15 cellular contexts compared by ENCODE assay signal in the genomic region with DNA sequence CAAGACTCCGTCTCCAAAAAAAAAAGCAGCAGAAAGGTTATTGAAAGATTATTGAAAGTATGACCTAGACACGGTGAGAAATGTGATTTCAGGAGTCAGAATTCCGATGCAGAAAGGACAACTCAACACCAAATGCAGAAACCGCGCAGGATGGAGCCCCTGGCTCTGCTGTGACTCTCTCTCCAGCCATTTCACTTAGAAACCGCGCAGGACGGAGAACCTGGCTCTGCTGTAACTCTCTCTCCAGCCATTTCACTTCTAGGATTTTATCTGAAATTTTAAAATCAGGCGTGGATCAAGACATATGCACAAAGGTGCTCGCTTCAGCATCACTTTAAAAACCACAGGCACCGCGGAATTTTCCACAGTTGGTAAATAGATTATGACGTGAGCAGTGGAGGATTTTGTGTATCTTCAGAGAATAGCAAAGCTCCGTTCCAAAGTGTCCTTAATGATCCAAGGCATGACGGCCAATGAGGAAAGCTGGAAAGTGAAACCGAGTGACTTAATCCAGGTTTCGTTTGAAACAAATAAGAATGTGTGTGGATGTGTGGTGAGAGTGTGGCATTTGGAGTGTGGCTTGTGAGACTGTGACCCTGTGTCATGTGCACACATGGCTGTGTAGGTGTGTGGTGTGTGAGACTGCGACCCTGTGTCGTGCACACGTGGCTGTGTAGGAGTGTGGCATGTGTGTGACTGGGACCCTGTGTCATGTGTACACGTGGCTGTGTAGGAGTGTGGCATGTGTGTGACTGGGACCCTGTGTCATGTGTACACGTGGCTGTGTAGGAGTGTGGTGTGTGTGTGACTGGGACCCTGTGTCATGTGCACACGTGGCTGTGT. TPM values are rescaled to one million over a fixed set of nuclear protein-coding genes. Genes with fewer than 3 reads are reported as not detected.
DNase-seq lines count a peak whose midpoint lies in the region; ATAC-seq, FAIRE-seq and TF ChIP-seq lines count a peak whose summit lies in the region.
"Had no signal": no experiment of that assay in that cellular context is flagged by ENCODE, and none has a peak within 500 bp of the region (broad histone marks: within the 10 kb centered on the region; RNA-seq: fewer than 3 reads in every experiment).

No MANE protein-coding gene starts in this region.

- FAIRE-seq in A549 (lab: Jason Lieb, UNC) (peak; percentile 77), GM12891 (lab: Jason Lieb, UNC) (peak; percentile 99)

- H3K36me3 ChIP-seq in lower lobe of right lung, result no peaks in the 10 kb centered on the region
- H3K36me3 ChIP-seq: spleen had no signal

- no peak overlapping the region for H3K4me3 ChIP-seq in A549
- no peak overlapping the region for H3K4me3 ChIP-seq in lower lobe of right lung
- H3K4me3 ChIP-seq: spleen had no signal

- H3K27me3 ChIP-seq in lower lobe of right lung (ENCODE audit: low read depth), result peaks cover 69% of the 10 kb centered on the region

- no peak for TF ChIP-seq CTCF in A549 (IDR thresholded peaks at IDR 0.05)
- TF ChIP-seq CTCF in lower lobe of right lung (IDR thresholded peaks at IDR 0.05), result no peak

- ATAC-seq in A549 (no peak), lower lobe of right lung (no peak), esophagus mucosa (no peak), GM18873 (IDR thresholded peaks at IDR 0.05; ENCODE audit: low FRiP score, unreplicated experiment) (no peak)
- ATAC-seq: Right ventricle myocardium inferior had no signal

- intact Hi-C loops in lower lobe of right lung (cut with DNase I), result no loop called here

- CTCF ChIA-PET in A549 (lab: Yijun Ruan, JAX), result interaction anchor here (1.1 to 1.9 kb wide), 4 partner anchors 8 to 30 kb away, joined by 3 to 6 read pairs (median 6); no protein-coding TSS in a partner anchor

- H3K4me1 ChIP-seq in A549 (peaks cover 24% of the 10 kb centered on the region), lower lobe of right lung (peaks cover 16% of the 10 kb centered on the region)

- TF ChIP-seq POLR2A in A549 (IDR thresholded peaks at IDR 0.05; ENCODE audit: low read length) (no peak), GM12891 (IDR thresholded peaks at IDR 0.05; ENCODE audit: low read depth, low read length) (no peak)

- POLR2A ChIA-PET in A549 (lab: Yijun Ruan, JAX), result no interaction called here

- no peak for TF ChIP-seq RAD21 in A549 (conservative IDR thresholded peaks at IDR 0.05 in 1 of 2, IDR thresholded peaks at IDR 0.05 in 1 of 2)

- H3K27ac ChIP-seq in A549 (peak overlapping the region in 1 of 2 experiments; percentile 3; a peak in 1 of 6 replicates), lower lobe of right lung (no peak overlapping the region)
- H3K27ac ChIP-seq: spleen had no signal

- TF ChIP-seq EP300 in A549 (IDR thresholded peaks at IDR 0.05), result no peak

- H3K4me2 ChIP-seq in A549, result peak overlapping the region; percentile 63

- no peak for DNase-seq in A549 (ENCODE audit: low read depth in 1 of 2, low spot score in 1 of 2)
- no peak for DNase-seq in GM12891 (ENCODE audit: insufficient read length, low spot score)
- DNase-seq in amniotic epithelial cell (ENCODE audit: low read depth), result peak; percentile 14
- peak; percentile 14 for DNase-seq in lower lobe of right lung
- DNase-seq in activated CD4-positive, CD25-positive, alpha-beta regulatory T cell treated with anti-CD3 and anti-CD28 coated beads, Interleukin-2, amount 50 U/mL, for 72 hours, result no peak
- no peak for DNase-seq in T-helper 2 cell
- DNase-seq: activated CD4-positive, CD25-positive, alpha-beta regulatory T cell; CD4-positive, CD25-positive, alpha-beta regulatory T cell; dermis blood vessel endothelial cell; NCI-H2227 treated with DMSO at 0.1 percent for 48 hours; spleen had no signal

- 40% methylated on average over 23 of the region's 23 CpGs for WGBS in A549 (ENCODE audit: missing lambda C conversion rate)

- no peaks in the 10 kb centered on the region for H3K9me3 ChIP-seq in A549
- H3K9me3 ChIP-seq in lower lobe of right lung, result no peaks in the 10 kb centered on the region
- H3K9me3 ChIP-seq: spleen had no signal

TF ChIP-seq in A549, 52 proteins besides CTCF, POLR2A, EP300 and RAD21:
- TF ChIP-seq MAX (IDR thresholded peaks at IDR 0.05) (0 out of 2 replicates have a peak, but pooled peaks have one; percentile 21), ESRRA (IDR thresholded peaks at IDR 0.05; ENCODE audit: borderline replicate concordance, low read length) (no peak)

TF ChIP-seq in GM12891, 5 proteins besides CTCF, POLR2A, EP300 and RAD21:
- TF ChIP-seq PAX5 (IDR thresholded peaks at IDR 0.05; ENCODE audit: insufficient read depth, low read length, severe bottlenecking) (no peak), POU2F2 (IDR thresholded peaks at IDR 0.05; ENCODE audit: low read depth, low read length) (peak; percentile 62; the same call in 1 of the 2 replicates), SPI1 (IDR thresholded peaks at IDR 0.05; ENCODE audit: low read depth, low read length) (no peak)
TF ChIP-seq in GM12891: peak in this region for 1.

RNA-seq across cellular contexts. Expression of gene UTS2R, which starts 9.5 kb away (rescaled TPM):
- polyA plus RNA-seq in A549 (2011; rRNA removed) (not detected in 2 replicates), A549 (2017; fragmentation: RNase III; extraction: RNeasy Plus Mini Kit Qiagen cat#74134 plus additional on column Dnase treatment) (not detected in 3 replicates)
- polyA plus RNA-seq in A549 (2012; cell fraction: cytosol; rRNA removed), result not detected in 2 replicates
- polyA plus RNA-seq in A549 (2012; cell fraction: nucleus; rRNA removed), result 0.06 and 0.11 TPM in 2 replicates
- polyA minus RNA-seq in A549 (2011; rRNA and poly(A)+ RNA removed), result not detected in 2 replicates
- 0.50 TPM for polyA plus RNA-seq in GM12891 (2012; ENCODE audit: low read depth, missing spikeins)
- total RNA-seq in lower lobe of right lung (not detected), esophagus mucosa (not detected)
- total RNA-seq: CD4-positive, CD25-positive, alpha-beta regulatory T cell; dermis blood vessel endothelial cell had no signal
- polyA plus RNA-seq: CD4-positive, CD25-positive, alpha-beta regulatory T cell; neural cell; spleen had no signal

RNA-seq across cellular contexts. Expression of gene TEX19, which starts 22.0 kb away (rescaled TPM):
- 0.32 and 0.43 TPM in 2 replicates for polyA plus RNA-seq in A549 (2011; rRNA removed)
- 0.74 and 0.80 TPM in 2 replicates for polyA plus RNA-seq in A549 (2012; cell fraction: cytosol; rRNA removed)
- polyA plus RNA-seq in A549 (2012; cell fraction: nucleus; rRNA removed), result 0.55 and 0.59 TPM in 2 replicates
- 0.50 to 0.66 TPM (median 0.55 TPM) in 3 replicates for polyA plus RNA-seq in A549 (2017; fragmentation: RNase III; extraction: RNeasy Plus Mini Kit Qiagen cat#74134 plus additional on column Dnase treatment)
- 0.44 and 0.58 TPM in 2 replicates for polyA minus RNA-seq in A549 (2011; rRNA and poly(A)+ RNA removed)
- 0.10 TPM for polyA plus RNA-seq in GM12891 (2012; ENCODE audit: low read depth, missing spikeins)
- total RNA-seq in lower lobe of right lung, result not detected
- not detected for total RNA-seq in esophagus mucosa
- total RNA-seq: CD4-positive, CD25-positive, alpha-beta regulatory T cell; dermis blood vessel endothelial cell; Right ventricle myocardium inferior; spleen had no signal
- polyA plus RNA-seq: CD4-positive, CD25-positive, alpha-beta regulatory T cell; neural cell; spleen had no signal

RNA-seq across cellular contexts. Expression of gene HEXD, which starts 37.1 kb away (rescaled TPM):
- 18.0 and 18.4 TPM in 2 replicates for polyA plus RNA-seq in A549 (2011; rRNA removed)
- polyA plus RNA-seq in A549 (2012; cell fraction: cytosol; rRNA removed), result 16.4 and 22.2 TPM in 2 replicates
- polyA plus RNA-seq in A549 (2012; cell fraction: nucleus; rRNA removed), result 121 and 156 TPM in 2 replicates
- 15.9 to 21.4 TPM (median 19.5 TPM) in 3 replicates for polyA plus RNA-seq in A549 (2017; fragmentation: RNase III; extraction: RNeasy Plus Mini Kit Qiagen cat#74134 plus additional on column Dnase treatment)
- polyA minus RNA-seq in A549 (2011; rRNA and poly(A)+ RNA removed), result 15.9 and 16.2 TPM in 2 replicates
- polyA plus RNA-seq in GM12891 (2012; ENCODE audit: low read depth, missing spikeins), result 7.6 TPM
- total RNA-seq in lower lobe of right lung, result 60.2 TPM
- 9.8 TPM for total RNA-seq in esophagus mucosa

RNA-seq across cellular contexts. Expression of gene OGFOD3, which starts 37.3 kb away (rescaled TPM):
- polyA plus RNA-seq in A549 (2011; rRNA removed), result 14.9 and 15.2 TPM in 2 replicates
- 25.1 and 30.2 TPM in 2 replicates for polyA plus RNA-seq in A549 (2012; cell fraction: cytosol; rRNA removed)
- 34.1 and 40.7 TPM in 2 replicates for polyA plus RNA-seq in A549 (2012; cell fraction: nucleus; rRNA removed)
- 19.8 to 21.9 TPM (median 20.8 TPM) in 3 replicates for polyA plus RNA-seq in A549 (2017; fragmentation: RNase III; extraction: RNeasy Plus Mini Kit Qiagen cat#74134 plus additional on column Dnase treatment)
- 18.8 and 27.1 TPM in 2 replicates for polyA minus RNA-seq in A549 (2011; rRNA and poly(A)+ RNA removed)
- 9.9 TPM for polyA plus RNA-seq in GM12891 (2012; ENCODE audit: low read depth, missing spikeins)
- total RNA-seq in lower lobe of right lung, result 27.1 TPM
- total RNA-seq in esophagus mucosa, result 20.7 TPM

RNA-seq across cellular contexts. Expression of gene SECTM1, which starts 47.5 kb away (rescaled TPM):
- polyA plus RNA-seq in A549 (2011; rRNA removed) (0.22 and 0.58 TPM in 2 replicates), A549 (2017; fragmentation: RNase III; extraction: RNeasy Plus Mini Kit Qiagen cat#74134 plus additional on column Dnase treatment) (1.5 to 2.5 TPM (median 2.0 TPM) in 3 replicates)
- polyA plus RNA-seq in A549 (2012; cell fraction: cytosol; rRNA removed), result 0.31 and 0.52 TPM in 2 replicates
- polyA plus RNA-seq in A549 (2012; cell fraction: nucleus; rRNA removed), result 0.58 and 0.83 TPM in 2 replicates
- not detected in 2 replicates for polyA minus RNA-seq in A549 (2011; rRNA and poly(A)+ RNA removed)
- 0.27 TPM for polyA plus RNA-seq in GM12891 (2012; ENCODE audit: low read depth, missing spikeins)
- total RNA-seq in lower lobe of right lung (44.5 TPM), esophagus mucosa (6.3 TPM)
- polyA plus RNA-seq: neural cell had no signal

Comparison
In these comparisons a context has a peak if more than half of its experiments do, and no peak if none do; other contexts are left out.
1. DNase-seq: peak in amniotic epithelial cell (single experiment) and lower lobe of right lung (single experiment); none in A549 (0 of 2), GM12891 (single experiment), activated CD4-positive, CD25-positive, alpha-beta regulatory T cell treated with anti-CD3 and anti-CD28 coated beads, Interleukin-2, amount 50 U/mL, for 72 hours (single experiment) and T-helper 2 cell (0 of 5).